In the genomic region with DNA sequence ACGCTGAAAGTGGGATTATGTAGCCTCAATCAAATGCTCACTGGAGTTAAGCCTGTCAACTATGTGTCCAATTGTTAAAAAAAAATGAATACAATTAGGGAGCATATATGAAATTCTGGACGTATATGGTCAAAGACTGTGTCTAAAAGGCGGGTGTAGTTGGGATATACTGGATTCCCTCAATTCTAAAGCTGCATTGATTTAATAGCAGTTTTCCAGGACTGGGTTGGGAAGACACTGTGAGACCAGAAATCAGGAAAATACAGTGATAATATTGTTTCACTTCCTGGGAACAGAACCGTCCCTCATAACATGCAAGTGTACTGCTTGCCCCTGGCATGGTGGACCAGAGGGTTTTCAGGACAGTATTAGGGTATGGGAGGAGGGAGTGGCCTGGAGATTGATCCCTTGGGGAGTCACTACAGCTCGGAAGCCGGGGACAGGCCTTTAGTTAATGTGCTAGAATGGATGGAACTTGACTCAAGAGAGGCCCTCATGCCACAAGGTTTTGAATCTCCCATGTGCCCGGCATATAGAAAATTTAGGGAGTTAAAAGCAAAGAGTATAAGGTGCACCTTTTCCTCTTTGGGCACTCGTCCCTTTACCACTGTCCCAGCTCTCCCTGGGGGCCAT, we compare ENCODE assay signal across 18 cellular contexts.
DNase-seq lines count a peak whose midpoint lies in the region; ATAC-seq and TF ChIP-seq lines count a peak whose summit lies in the region.
"Had no signal": no experiment of that assay in that cellular context is flagged by ENCODE, and none has a peak within 500 bp of the region (broad histone marks: within the 10 kb centered on the region; RNA-seq: fewer than 3 reads in every experiment).

No MANE protein-coding gene starts in this region.

- no peaks in the 10 kb centered on the region for H3K36me3 ChIP-seq in tibial nerve
- H3K36me3 ChIP-seq: BE2C had no signal

- no peak for TF ChIP-seq EP300 in tibial nerve (IDR thresholded peaks at IDR 0.05)

- no peak overlapping the region for H3K4me3 ChIP-seq in tibial nerve

- no peaks in the 10 kb centered on the region for H3K27me3 Mint-ChIP-seq in progenitor cell of endocrine pancreas
- H3K27me3 Mint-ChIP-seq in endothelial cell (ENCODE audit: unreplicated experiment), result peaks cover 5% of the 10 kb centered on the region
- H3K27me3 Mint-ChIP-seq in effector memory CD8-positive, alpha-beta T cell, result no peaks in the 10 kb centered on the region

- TF ChIP-seq CTCF in progenitor cell of endocrine pancreas (IDR thresholded peaks at IDR 0.05; ENCODE audit: unreplicated experiment), result no peak
- no peak for TF ChIP-seq CTCF in tibial nerve (IDR thresholded peaks at IDR 0.05)
- TF ChIP-seq CTCF in endothelial cell (IDR thresholded peaks at IDR 0.05; ENCODE audit: unreplicated experiment), result no peak

- peaks cover 5 to 82% (median 37%) of the 10 kb centered on the region in 4 donors for H3K4me1 ChIP-seq in tibial nerve
- H3K4me1 ChIP-seq: BE2C had no signal

- H3K4me1 Mint-ChIP-seq in progenitor cell of endocrine pancreas (ENCODE audit: low read depth) (peaks cover 59% of the 10 kb centered on the region), endothelial cell (ENCODE audit: unreplicated experiment) (peaks cover 13% of the 10 kb centered on the region)
- peaks cover 0 to 5% of the 10 kb centered on the region in 2 donors for H3K4me1 Mint-ChIP-seq in effector memory CD8-positive, alpha-beta T cell (ENCODE audit: low read depth in 2 of 2)

- no peak for ATAC-seq in effector memory CD8-positive, alpha-beta T cell (replicated peaks)
- ATAC-seq: left colon had no signal

- WGBS in tibial nerve, 2 donors, result 62 to 68% methylated on average over 8 of the region's 8 CpGs

- H3K4me3 Mint-ChIP-seq in progenitor cell of endocrine pancreas (ENCODE audit: low read depth) (no peak overlapping the region), endothelial cell (ENCODE audit: unreplicated experiment) (no peak overlapping the region)
- H3K4me3 Mint-ChIP-seq in effector memory CD8-positive, alpha-beta T cell, result no peak overlapping the region

- H3K27ac ChIP-seq in layer of hippocampus (ENCODE audit: low read depth, low read length), result peak overlapping the region; percentile 14
- peak overlapping the region; percentile 46 to 90 (median 76) for H3K27ac ChIP-seq in tibial nerve
- H3K27ac ChIP-seq: 22Rv1, RWPE1 had no signal

- H3K9me3 ChIP-seq in tibial nerve, result no peaks in the 10 kb centered on the region
- H3K9me3 ChIP-seq: BE2C had no signal

- H3K36me3 Mint-ChIP-seq in progenitor cell of endocrine pancreas (ENCODE audit: insufficient read depth) (no peaks in the 10 kb centered on the region), endothelial cell (ENCODE audit: low read depth, unreplicated experiment) (no peaks in the 10 kb centered on the region)
- H3K36me3 Mint-ChIP-seq in effector memory CD8-positive, alpha-beta T cell (ENCODE audit: insufficient read depth), result peaks cover 4% of the 10 kb centered on the region

- DNase-seq in activated CD8-positive, alpha-beta memory T cell treated with anti-CD3 and anti-CD28 coated beads for 24 hours, result peak; percentile 40
- no peak for DNase-seq in activated CD8-positive, alpha-beta memory T cell treated with anti-CD3 and anti-CD28 coated beads, Interleukin-2, amount 50 U/mL, for 48 hours
- DNase-seq in progenitor cell of endocrine pancreas (ENCODE audit: low spot score, unreplicated experiment) (peak; percentile 3), tibial nerve (ENCODE audit: low spot score in 2 of 2) (no peak), GM19240 (ENCODE audit: insufficient read length, low spot score) (no peak), endothelial cell (ENCODE audit: low spot score) (no peak)
- DNase-seq in effector memory CD8-positive, alpha-beta T cell, result no peak
- DNase-seq: activated CD4-positive, alpha-beta T cell treated with anti-CD3 and anti-CD28 coated beads for 48 hours; activated naive CD4-positive, alpha-beta T cell treated with Interleukin-2 at 50 U/mL for 16 hours; BE2C; DMS 273 treated with DMSO at 0.1 percent for 48 hours; KG1; left colon; NCI-H1930; SW 1271 had no signal

- no peak for TF ChIP-seq POLR2A in tibial nerve (IDR thresholded peaks at IDR 0.05)

- H3K27me3 ChIP-seq in layer of hippocampus (ENCODE audit: control insufficient read depth, insufficient read depth, low read length) (no peaks in the 10 kb centered on the region), tibial nerve (no peaks in the 10 kb centered on the region)
- H3K27me3 ChIP-seq: BE2C had no signal

- H3K27ac Mint-ChIP-seq in progenitor cell of endocrine pancreas (peak overlapping the region; percentile 69), endothelial cell (ENCODE audit: unreplicated experiment) (no peak overlapping the region)
- no peak overlapping the region for H3K27ac Mint-ChIP-seq in effector memory CD8-positive, alpha-beta T cell

- no peaks in the 10 kb centered on the region for H3K9me3 Mint-ChIP-seq in progenitor cell of endocrine pancreas (ENCODE audit: low read depth)
- H3K9me3 Mint-ChIP-seq in endothelial cell (ENCODE audit: unreplicated experiment), result no peaks in the 10 kb centered on the region
- H3K9me3 Mint-ChIP-seq in effector memory CD8-positive, alpha-beta T cell, result no peaks in the 10 kb centered on the region

Comparison
In these comparisons a context has a peak if more than half of its experiments do, and no peak if none do; other contexts are left out.
1. DNase-seq: peak in activated CD8-positive, alpha-beta memory T cell treated with anti-CD3 and anti-CD28 coated beads for 24 hours (single experiment) and progenitor cell of endocrine pancreas (single experiment); none in activated CD8-positive, alpha-beta memory T cell treated with anti-CD3 and anti-CD28 coated beads, Interleukin-2, amount 50 U/mL, for 48 hours (single experiment), tibial nerve (0 of 2), GM19240 (single experiment), endothelial cell (single experiment) and effector memory CD8-positive, alpha-beta T cell (0 of 3).